Comparison of ENCODE assay signal across 24 cellular contexts in genomic region chr12:113095405-113095804, GRCh38. TPM values are rescaled to one million over a fixed set of nuclear protein-coding genes. Genes with fewer than 3 reads are reported as not detected.
"Had no signal": no experiment of that assay in that cellular context is flagged by ENCODE, and none has a peak within 500 bp of the region (broad histone marks: within the 10 kb centered on the region; RNA-seq: fewer than 3 reads in every experiment).

No MANE protein-coding gene starts in this region.

- H3K27ac ChIP-seq: transverse colon, VCaP had no signal

- H3K36me3 Mint-ChIP-seq: activated naive CD4-positive, alpha-beta T cell treated with anti-CD3 and anti-CD28 coated beads, Interleukin-2, amount 50 U/mL, for 72 hours; memory B cell had no signal

- H3K27ac Mint-ChIP-seq: activated CD4-positive, alpha-beta memory T cell treated with anti-CD3 and anti-CD28 coated beads, Interleukin-2, amount 10 ng/mL, durations not matched to agents 7 days and 5 days; activated CD4-positive, alpha-beta T cell treated with anti-CD3 and anti-CD28 coated beads, Interleukin-2, amount 10 ng/mL, durations not matched to agents 24 days and 14 days; memory B cell; nephron progenitor cell; stimulated activated memory B cell treated with anti-CD40 and anti-IgM and Interleukin-4, amounts not matched to agents 10 μg/mL and 1 μg/mL and 100 μg/mL, for 72 hours had no signal

- ATAC-seq: activated CD4-positive, CD25-positive, alpha-beta regulatory T cell treated with anti-CD3 and anti-CD28 coated beads, Interleukin-2, amount 50 U/mL, for 24 hours; activated naive CD4-positive, alpha-beta T cell treated with anti-CD3 and anti-CD28 coated beads, Interleukin-2, amount 50 U/mL, for 72 hours; sciatic nerve; stimulated activated memory B cell treated with anti-CD40 and anti-IgM and Interleukin-4, amounts not matched to agents 10 μg/mL and 1 μg/mL and 100 μg/mL, for 72 hours had no signal

- H3K36me3 ChIP-seq: transverse colon had no signal

- H3K4me3 ChIP-seq: transverse colon had no signal

- H3K9me3 Mint-ChIP-seq: activated CD4-positive, alpha-beta memory T cell treated with anti-CD3 and anti-CD28 coated beads, Interleukin-2, amount 10 ng/mL, durations not matched to agents 7 days and 5 days; activated CD4-positive, alpha-beta T cell treated with anti-CD3 and anti-CD28 coated beads, Interleukin-2, amount 10 ng/mL, durations not matched to agents 24 days and 14 days; activated naive CD4-positive, alpha-beta T cell treated with anti-CD3 and anti-CD28 coated beads, Interleukin-2, amount 50 U/mL, for 72 hours; memory B cell; nephron progenitor cell; stimulated activated memory B cell treated with anti-CD40 and anti-IgM and Interleukin-4, amounts not matched to agents 10 μg/mL and 1 μg/mL and 100 μg/mL, for 72 hours had no signal

- H3K4me3 Mint-ChIP-seq: activated CD4-positive, alpha-beta memory T cell treated with anti-CD3 and anti-CD28 coated beads, Interleukin-2, amount 10 ng/mL, durations not matched to agents 7 days and 5 days; activated CD4-positive, alpha-beta T cell treated with anti-CD3 and anti-CD28 coated beads, Interleukin-2, amount 10 ng/mL, durations not matched to agents 24 days and 14 days; brain; memory B cell; nephron progenitor cell; stimulated activated memory B cell treated with anti-CD40 and anti-IgM and Interleukin-4, amounts not matched to agents 10 μg/mL and 1 μg/mL and 100 μg/mL, for 72 hours had no signal

- H3K27me3 Mint-ChIP-seq: activated CD4-positive, alpha-beta memory T cell treated with anti-CD3 and anti-CD28 coated beads, Interleukin-2, amount 10 ng/mL, durations not matched to agents 7 days and 5 days; activated CD4-positive, alpha-beta T cell treated with anti-CD3 and anti-CD28 coated beads, Interleukin-2, amount 10 ng/mL, durations not matched to agents 24 days and 14 days; memory B cell; stimulated activated memory B cell treated with anti-CD40 and anti-IgM and Interleukin-4, amounts not matched to agents 10 μg/mL and 1 μg/mL and 100 μg/mL, for 72 hours had no signal

- H3K9me3 ChIP-seq: transverse colon had no signal

- DNase-seq: activated CD4-positive, alpha-beta memory T cell treated with anti-CD3 and anti-CD28 coated beads, Interleukin-2, amount 10 ng/mL, durations not matched to agents 7 days and 5 days; activated CD4-positive, alpha-beta T cell treated with anti-CD3 and anti-CD28 coated beads, Interleukin-2, amount 10 ng/mL, durations not matched to agents 24 days and 14 days; activated gamma-delta T cell; activated T-cell treated with anti-CD3 and anti-CD28 coated beads for 4 hours; aorta; erythroblast; hippocampal formation; nephron progenitor cell; nucleus accumbens; posterior cingulate gyrus; small intestine; stimulated activated CD4-positive, alpha-beta T cell treated with anti-CD3 and anti-CD28 coated beads, Interleukin-2, amount 100 ng/mL, for 24 hours; transverse colon had no signal

RNA-seq across cellular contexts. Expression of gene DTX1, which starts 38.9 kb away (rescaled TPM):
- total RNA-seq: chondrocyte; T-helper 2 cell treated with Interferon-gamma antibody and Interleukin-4, amounts not matched to agents 100 ng/mL and 5 ng/mL, for 36 hours had no signal

RNA-seq across cellular contexts. Expression of gene RASAL1, which starts 40.2 kb away (rescaled TPM):
- total RNA-seq: aorta, cardiac septum, chondrocyte had no signal

RNA-seq across cellular contexts. Expression of gene CFAP73, which starts 54.1 kb away (rescaled TPM):
- total RNA-seq: activated CD4-positive, alpha-beta T cell treated with anti-CD3 and anti-CD28 coated beads, Interleukin-2, amount 10 ng/mL, durations not matched to agents 24 days and 14 days; aorta; cardiac septum; chondrocyte; frontal cortex; transverse colon had no signal
